Comparison of ENCODE assay signal across 1 cellular context in the genomic region with DNA sequence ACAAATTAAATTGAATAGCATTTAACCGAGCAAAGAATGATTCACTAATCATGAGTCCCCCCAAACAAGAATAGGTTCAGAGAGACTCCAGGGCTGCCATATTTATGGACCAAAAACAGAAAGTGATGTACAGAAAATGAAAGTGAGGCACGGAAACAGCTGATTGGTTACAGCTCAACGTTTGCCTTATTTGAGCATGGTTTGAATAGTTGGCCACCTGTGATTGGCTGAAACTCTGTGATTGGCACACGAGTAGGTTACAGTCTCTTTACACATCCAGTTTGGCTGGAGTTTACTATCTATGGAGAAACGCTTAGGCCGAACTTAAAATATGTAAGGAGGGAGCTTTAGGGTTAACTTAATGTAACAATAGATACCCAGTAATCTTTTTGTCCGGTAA.
TF ChIP-seq lines count a peak whose summit lies in the region.

No MANE protein-coding gene starts in this region.

TF ChIP-seq in HepG2, 621 proteins besides CTCF, POLR2A, EP300 and RAD21:
- TF ChIP-seq PPARG (CRISPR knock-in tag; conservative IDR thresholded peaks at IDR 0.05) = no peak
- peak; percentile 89 for TF ChIP-seq SRF (IDR thresholded peaks at IDR 0.05; ENCODE audit: low read depth, low read length)
- no peak for TF ChIP-seq SALL1 (CRISPR knock-in tag; IDR thresholded peaks at IDR 0.05)
- TF ChIP-seq CHCHD3 (CRISPR knock-in tag; IDR thresholded peaks at IDR 0.05) = no peak
- no peak for TF ChIP-seq ZNF10 (CRISPR knock-in tag; IDR thresholded peaks at IDR 0.05; ENCODE audit: borderline replicate concordance, low read depth)
- no peak for TF ChIP-seq ZNF251 (CRISPR knock-in tag; IDR thresholded peaks at IDR 0.05)
- no peak for TF ChIP-seq ZNF264 (CRISPR knock-in tag; IDR thresholded peaks at IDR 0.05)
- no peak for TF ChIP-seq ZNF746 (CRISPR knock-in tag; IDR thresholded peaks at IDR 0.05)
